ENCODE assay signal across 8 cellular contexts in genomic region chr11:44065851-44066731, GRCh38. TPM values are rescaled to one million over a fixed set of nuclear protein-coding genes. Genes with fewer than 3 reads are reported as not detected.
DNase-seq lines count a peak whose midpoint lies in the region; ATAC-seq, FAIRE-seq and TF ChIP-seq lines count a peak whose summit lies in the region.

ACCS (plus strand) TSS chr11:44066270; CDS start chr11:44067628, 1,358 bp downstream.

- intact Hi-C loops in CD4-positive, alpha-beta T cell (cut with DNase I, micrococcal nuclease) = loop anchor here (2.0 to 10.0 kb wide), 5 partner anchors 29 to 759 kb away; partner anchors contain the start of genes ALKBH3 (in 1 of the 2), EXT2 (in 1 of the 2) and HSD17B12 (in 1 of the 2)
- intact Hi-C loops in endothelial cell of umbilical vein (cut with micrococcal nuclease) = loop anchor here (1.0 kb wide), 1 partner anchor 29 kb away; the partner anchor contains the start of gene EXT2

- CTCF ChIA-PET in CD4-positive, alpha-beta T cell (lab: Charles Lee) = interaction anchor here (0.8 to 3.0 kb wide), 5 partner anchors 21 to 44 kb away, joined by 3 to 20 read pairs (median 4); partner anchors contain the start of gene EXT2
- CTCF ChIA-PET in endothelial cell of umbilical vein (lab: Charles Lee) = interaction anchor here (0.6 to 1.9 kb wide), 8 partner anchors 8 to 278 kb away, joined by 3 to 20 read pairs (median 4); partner anchors contain the start of gene EXT2

- peaks cover 10% of the 10 kb centered on the region for H3K4me1 ChIP-seq in endothelial cell of umbilical vein (ENCODE audit: control insufficient read depth, extremely low read depth, insufficient read depth, low read length)

- H3K9me1 ChIP-seq in endothelial cell of umbilical vein (replicated peaks; ENCODE audit: control insufficient read depth, extremely low read depth, insufficient read depth, low read length) = no peaks in the 10 kb centered on the region

- no peaks in the 10 kb centered on the region for H3K36me3 ChIP-seq in endothelial cell of umbilical vein (ENCODE audit: control insufficient read depth in 2 of 2, extremely low read depth in 1 of 2, insufficient read depth in 2 of 2, low read length in 2 of 2)

- no peaks in the 10 kb centered on the region for H3K27me3 Mint-ChIP-seq in CD4-positive, alpha-beta T cell

- peak; percentile 95 for ATAC-seq in CD4-positive, alpha-beta T cell (ENCODE audit: poor library complexity)
- peak; percentile 99 for ATAC-seq in GM19438 (IDR thresholded peaks at IDR 0.05; ENCODE audit: low read depth, unreplicated experiment)
- peak; percentile 93 for ATAC-seq in HG03565 (IDR thresholded peaks at IDR 0.05; ENCODE audit: unreplicated experiment)

- no peaks in the 10 kb centered on the region for H3K27me3 ChIP-seq in CD4-positive, alpha-beta T cell (ENCODE audit: control insufficient read depth, insufficient read depth, low read length)
- H3K27me3 ChIP-seq in endothelial cell of umbilical vein (ENCODE audit: control insufficient read depth in 2 of 2, insufficient read depth in 2 of 2, low read length in 2 of 2) = peaks cover 0 to 4% of the 10 kb centered on the region in 2 experiments

- H3K9me3 Mint-ChIP-seq in CD4-positive, alpha-beta T cell = no peaks in the 10 kb centered on the region

- POLR2A ChIA-PET in CD4-positive, alpha-beta T cell (lab: Charles Lee) = interaction anchor here (0.6 to 1.5 kb wide), 3 partner anchors 29 to 544 kb away, joined by 3 to 14 read pairs (median 7); partner anchors contain the start of gene EXT2
- POLR2A ChIA-PET in endothelial cell of umbilical vein (lab: Charles Lee) = no interaction called here

- no peaks in the 10 kb centered on the region for H4K20me1 ChIP-seq in endothelial cell of umbilical vein (replicated peaks; ENCODE audit: control insufficient read depth, extremely low read depth, insufficient read depth, low read length)

- FAIRE-seq in endothelial cell of umbilical vein (lab: Jason Lieb, UNC) = peak; percentile 91

- H3K9ac ChIP-seq in endothelial cell of umbilical vein (replicated peaks; ENCODE audit: extremely low read depth, insufficient read depth, low read length) = peak within 1 kb of the TSS; percentile 84

- dilution Hi-C loops in endothelial cell of umbilical vein (cut with MboI; ENCODE audit: extremely low pct_ligation_motif_present, low sequenced_read_pairs) = no loop called here

- no peaks in the 10 kb centered on the region for H3K9me3 ChIP-seq in CD4-positive, alpha-beta T cell (ENCODE audit: control insufficient read depth, low read length)
- H3K9me3 ChIP-seq in endothelial cell of umbilical vein (replicated peaks; ENCODE audit: control insufficient read depth, insufficient read depth, low read length) = no peaks in the 10 kb centered on the region

- peak; percentile 90 for TF ChIP-seq CTCF in CD4-positive, alpha-beta T cell (IDR thresholded peaks at IDR 0.05)
- TF ChIP-seq CTCF in endothelial cell of umbilical vein (IDR thresholded peaks at IDR 0.05; ENCODE audit: extremely low read depth in 1 of 2, insufficient read depth in 1 of 2, low read depth in 1 of 2, low read length in 2 of 2) = peak; percentile 91 to 94

- peak within 1 kb of the TSS; percentile 72 for H3K4me2 ChIP-seq in endothelial cell of umbilical vein (ENCODE audit: insufficient read depth, low read length)

- H3K4me3 Mint-ChIP-seq in CD4-positive, alpha-beta T cell = peak within 1 kb of the TSS; percentile 89

- H3K27ac Mint-ChIP-seq in CD4-positive, alpha-beta T cell = peak within 1 kb of the TSS; percentile 88

- no peaks in the 10 kb centered on the region for H3K36me3 Mint-ChIP-seq in CD4-positive, alpha-beta T cell (ENCODE audit: low read depth)

- H3K79me2 ChIP-seq in endothelial cell of umbilical vein (ENCODE audit: control insufficient read depth, insufficient read depth, low read length) = no peaks in the 10 kb centered on the region

- H3K4me1 Mint-ChIP-seq in CD4-positive, alpha-beta T cell (ENCODE audit: low read depth) = peaks cover 30% of the 10 kb centered on the region

- H3K4me3 ChIP-seq in endothelial cell of umbilical vein (replicated peaks in 1 of 3; ENCODE audit: insufficient read depth in 1 of 3, low read depth in 1 of 3, low read length in 3 of 3) = peak within 1 kb of the TSS; percentile 70 to 75 (median 74)

- H3K27ac ChIP-seq in CD4-positive, alpha-beta T cell (ENCODE audit: low read depth, low read length) = peak within 1 kb of the TSS; percentile 59
- H3K27ac ChIP-seq in endothelial cell of umbilical vein (ENCODE audit: insufficient read depth, low read depth, low read length) = peak within 1 kb of the TSS; percentile 77

- H2AFZ ChIP-seq in endothelial cell of umbilical vein (ENCODE audit: low read depth, low read length) = peak within 1 kb of the TSS; percentile 91

- peak; percentile 82 for TF ChIP-seq POLR2A in endothelial cell of umbilical vein (IDR thresholded peaks at IDR 0.05; ENCODE audit: low read depth, low read length)

- BruUV-seq in endothelial cell of umbilical vein (replicated peaks; lab: Mats Ljungman, UMichigan) = no TSS peak

- peak; percentile 75 to 91 (median 84) for DNase-seq in CD4-positive, alpha-beta T cell
- DNase-seq in NOMO-1 treated with dmso at 0.1 percent for 144 hours (lab: John Stamatoyannopoulos, UW; ENCODE audit: unreplicated experiment) (peak; percentile 95), activated T-cell treated with anti-CD3 and anti-CD28 coated beads for 1 hour (ENCODE audit: low read depth) (peak; percentile 85), endothelial cell of umbilical vein (ENCODE audit: low read depth, low spot score) (peak; percentile 95), midbrain (lab: John Stamatoyannopoulos, UW) (peak; percentile 85)
- DNase-seq in stimulated activated CD8-positive, alpha-beta memory T cell treated with anti-CD3 and anti-CD28 coated beads, Interleukin-15, amount 100 ng/mL, for 48 hours (ENCODE audit: low read depth in 2 of 2) = peak; percentile 80

TF ChIP-seq in endothelial cell of umbilical vein, 7 proteins besides CTCF, POLR2A, EP300 and RAD21:
- TF ChIP-seq POLR2AphosphoS5 (IDR thresholded peaks at IDR 0.05; ENCODE audit: insufficient read depth, low read depth, low read length) = peak; percentile 84
- TF ChIP-seq MAX (IDR thresholded peaks at IDR 0.05; ENCODE audit: insufficient read depth, insufficient read length) = peak; percentile 72
- no peak for TF ChIP-seq JUN (IDR thresholded peaks at IDR 0.05; ENCODE audit: borderline replicate concordance, insufficient read depth, insufficient read length, low read depth)
TF ChIP-seq in endothelial cell of umbilical vein: peak in this region for 2.

RNA-seq across cellular contexts. Expression of gene ACCS, which starts in this region (rescaled TPM):
- 10 to 100 TPM; 17.7 to 18.7 TPM for total RNA-seq in CD4-positive, alpha-beta T cell
- total RNA-seq in endothelial cell of umbilical vein = 8.6 and 10.0 TPM in 2 replicates
- 18.8 and 22.7 TPM in 2 replicates for polyA plus RNA-seq in endothelial cell of umbilical vein
- polyA plus RNA-seq in endothelial cell of umbilical vein (2011; cell fraction: cytosol; rRNA removed) = 4.2 and 8.3 TPM in 2 replicates
- polyA plus RNA-seq in endothelial cell of umbilical vein (2011; cell fraction: nucleus; rRNA removed) = 249 and 285 TPM in 2 replicates
- 6.9 TPM in 2 replicates for polyA plus RNA-seq in endothelial cell of umbilical vein (2012)
- 19.9 and 22.2 TPM in 2 replicates for polyA minus RNA-seq in endothelial cell of umbilical vein
- 2.2 TPM for polyA minus RNA-seq in endothelial cell of umbilical vein (2011; cell fraction: cytosol; rRNA and poly(A)+ RNA removed)
- 30.6 and 34.4 TPM in 2 replicates for polyA minus RNA-seq in endothelial cell of umbilical vein (2011; cell fraction: nucleus; rRNA and poly(A)+ RNA removed)

Comparison
In these comparisons a context has a peak if more than half of its experiments do, and no peak if none do; other contexts are left out.
1. Peak in every context shown above with its lines: DNase-seq, ATAC-seq, H3K4me3 ChIP-seq and H3K27ac ChIP-seq.